Comparison of ENCODE assay signal across 8 cellular contexts in the genomic region with DNA sequence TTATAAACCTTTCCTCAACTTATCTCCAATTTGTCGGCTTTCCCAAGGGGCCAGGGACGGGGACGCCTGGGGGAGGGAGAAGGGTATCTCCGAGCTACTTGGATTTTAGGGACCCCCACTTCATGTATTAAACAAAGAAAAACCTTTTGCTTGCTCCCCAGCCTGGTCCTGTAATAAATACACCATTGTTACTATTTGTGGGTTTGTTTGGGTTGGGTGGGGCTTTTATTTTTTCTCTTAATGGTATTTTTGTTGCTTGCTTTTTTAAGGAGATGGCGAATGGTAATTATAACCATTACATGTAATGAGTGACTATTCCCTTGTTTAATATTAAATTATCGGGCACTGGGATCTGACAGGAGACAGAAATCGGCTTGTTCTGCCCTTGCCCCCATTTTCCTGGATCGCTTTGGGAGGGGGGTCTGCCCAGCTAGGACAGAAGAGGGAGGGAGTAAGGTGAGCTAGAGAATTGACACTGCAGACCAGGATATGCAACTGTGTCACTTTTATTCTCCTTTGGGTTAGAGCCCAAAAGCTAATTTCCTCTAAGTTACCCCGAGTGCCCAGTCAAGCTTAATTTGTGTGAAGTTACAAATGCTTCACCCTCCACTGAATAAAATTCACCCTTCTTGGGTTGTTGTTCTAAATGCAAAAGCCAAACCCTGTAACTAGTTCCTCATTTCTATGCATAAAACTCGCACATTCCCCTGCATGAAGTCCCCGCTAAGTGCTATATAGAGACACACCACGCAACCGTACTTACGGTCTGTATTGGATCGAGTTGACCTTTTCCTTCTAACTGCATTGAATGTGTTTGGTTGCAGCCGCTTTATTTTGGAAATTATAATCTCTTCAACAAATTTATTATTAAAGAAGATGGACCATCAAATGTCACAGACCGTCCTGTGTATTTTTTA. TPM values are rescaled to one million over a fixed set of nuclear protein-coding genes. Genes with fewer than 3 reads are reported as not detected.
DNase-seq lines count a peak whose midpoint lies in the region; ATAC-seq and TF ChIP-seq lines count a peak whose summit lies in the region.

No MANE protein-coding gene starts in this region.

- H3K9me3 ChIP-seq in HUES6 (ENCODE audit: control insufficient read depth, insufficient read depth, low read depth, low read length) (no peaks in the 10 kb centered on the region), left ventricle myocardium inferior (replicated peaks) (no peaks in the 10 kb centered on the region)

- in situ Hi-C loops in G401 (cut with HindIII; ENCODE audit: low sequenced_read_pairs), result no loop called here

- H3K27me3 ChIP-seq in HUES6 (ENCODE audit: control insufficient read depth, insufficient read depth, low read length) (no peaks in the 10 kb centered on the region), left ventricle myocardium inferior (ENCODE audit: low read depth) (no peaks in the 10 kb centered on the region)

- H3K27ac ChIP-seq in HUES6 (ENCODE audit: low read depth, low read length) (peak overlapping the region; percentile 92), VCaP (peak overlapping the region; percentile 92), left ventricle myocardium inferior (replicated peaks) (peak overlapping the region; percentile 93)

- H3K4me3 ChIP-seq in HUES6 (ENCODE audit: low read depth, low read length) (peak overlapping the region; percentile 79), left ventricle myocardium inferior (peak overlapping the region; percentile 79), skeletal muscle cell (ENCODE audit: low read depth, low read length) (peak overlapping the region; percentile 80)

- H3K9ac ChIP-seq in HUES6 (ENCODE audit: low read length), result peak overlapping the region; percentile 92

- intact Hi-C loops in left ventricle myocardium inferior (cut with micrococcal nuclease), result loop anchor here (5.0 to 10.0 kb wide), 2 partner anchors 96 to 157 kb away; no protein-coding TSS in a partner anchor

- DNase-seq in DMS 273 treated with DMSO at 0.1 percent for 48 hours (lab: John Stamatoyannopoulos, UW) (peak; percentile 72), left ventricle myocardium inferior (no peak), skeletal muscle cell (ENCODE audit: low read depth) (no peak), G401 (ENCODE audit: low spot score) (no peak), GF-D8 (lab: John Stamatoyannopoulos, UW) (no peak)

- TF ChIP-seq CTCF in VCaP (conservative IDR thresholded peaks at IDR 0.05) (no peak), left ventricle myocardium inferior (IDR thresholded peaks at IDR 0.05; ENCODE audit: borderline replicate concordance) (no peak)

- H3K36me3 ChIP-seq in HUES6 (ENCODE audit: control insufficient read depth, insufficient read depth, low read length), result peaks cover 6% of the 10 kb centered on the region; the same call in 1 of the 2 replicates
- H3K36me3 ChIP-seq in left ventricle myocardium inferior, result no peaks in the 10 kb centered on the region

- H3K4me1 ChIP-seq in HUES6 (ENCODE audit: control insufficient read depth, insufficient read depth, low read length) (peaks cover 33% of the 10 kb centered on the region), left ventricle myocardium inferior (peaks cover 36% of the 10 kb centered on the region)

- peak; percentile 54 for ATAC-seq in GM21447 (IDR thresholded peaks at IDR 0.05; ENCODE audit: unreplicated experiment)

RNA-seq across cellular contexts. Expression of a gene that starts 1.6 kb away (rescaled TPM):
- 6.8 TPM for total RNA-seq in left ventricle myocardium inferior
- total RNA-seq in G401 (2014; rRNA removed; shearing (Covaris generic)), result 25.7 and 34.8 TPM in 2 replicates
